In the genomic region with DNA sequence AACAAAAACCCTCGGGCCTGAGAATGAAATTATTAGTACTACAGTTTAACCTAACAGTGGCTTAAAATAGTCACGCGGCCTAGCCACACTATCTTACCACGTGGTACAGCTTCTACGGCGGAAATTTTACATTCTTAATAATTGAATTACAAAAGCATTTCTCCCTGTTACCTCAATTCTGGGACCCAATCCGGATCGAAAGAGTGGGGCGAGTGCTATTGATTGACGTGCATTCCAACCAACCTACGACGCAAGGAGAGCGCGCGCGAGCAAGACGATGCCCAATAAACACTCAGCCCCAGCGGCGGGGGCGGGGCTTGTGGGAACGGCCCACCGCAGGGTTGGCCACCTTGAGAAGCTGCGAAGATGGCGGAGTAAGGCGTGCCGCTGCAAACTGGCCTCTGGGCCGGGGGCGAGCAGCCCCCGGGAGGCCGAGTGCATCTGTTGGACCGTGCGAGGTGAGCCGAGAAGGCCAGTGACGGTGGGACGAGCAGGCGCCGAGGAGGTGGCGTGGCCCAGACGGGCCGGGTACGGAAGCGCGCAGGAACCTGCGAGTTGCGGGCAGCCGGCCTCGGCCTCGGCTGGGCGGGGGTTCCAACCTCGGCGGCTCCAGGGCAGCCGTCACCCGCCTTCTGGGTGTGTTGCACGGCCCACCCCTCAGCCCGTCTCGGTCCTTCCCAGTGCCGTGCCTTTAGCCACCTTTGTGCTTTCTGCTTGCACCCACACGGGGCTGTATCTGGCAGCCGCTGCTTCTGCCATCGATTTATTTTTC, we compare ENCODE assay signal across 1 cellular context.
TF ChIP-seq lines count a peak whose summit lies in the region.

No MANE protein-coding gene starts in this region.

TF ChIP-seq in GM12878, 131 proteins besides CTCF, POLR2A, EP300 and RAD21 (continues in another document):
- TF ChIP-seq GATAD2B (conservative IDR thresholded peaks at IDR 0.05; ENCODE audit: low read depth) (peak; percentile 92), SREBF1 (IDR thresholded peaks at IDR 0.05; ENCODE audit: low read length) (no peak), TCF3 (IDR thresholded peaks at IDR 0.05; ENCODE audit: borderline replicate concordance, insufficient read depth, low read depth, low read length) (no peak), NR2F1 (conservative IDR thresholded peaks at IDR 0.05) (0 out of 2 replicates have a peak, but pooled peaks have one; percentile 20), SMAD5 (IDR thresholded peaks at IDR 0.05; ENCODE audit: low read depth) (peak; percentile 62; the same call in 1 of the 2 replicates), BCL11A (IDR thresholded peaks at IDR 0.05; ENCODE audit: low read depth, low read length) (0 out of 2 replicates have a peak, but pooled peaks have one; percentile 36), MYC (IDR thresholded peaks at IDR 0.05; ENCODE audit: insufficient read depth, insufficient read length, insufficient replicate concordance, low read length, severe bottlenecking) (peak; percentile 52), CHD4 (IDR thresholded peaks at IDR 0.05) (no peak), KAT2A (conservative IDR thresholded peaks at IDR 0.05; ENCODE audit: control insufficient read depth, low read depth, low read length) (no peak), POLR2AphosphoS5 (IDR thresholded peaks at IDR 0.05; ENCODE audit: low read length) (peak; percentile 92), SUPT20H (IDR thresholded peaks at IDR 0.05; ENCODE audit: borderline replicate concordance, control insufficient read depth, low read depth, low read length) (no peak), CREM (IDR thresholded peaks at IDR 0.05; ENCODE audit: low read depth) (peak; percentile 72), CBFB (IDR thresholded peaks at IDR 0.05; ENCODE audit: low read depth) (peak; percentile 87; the same call in 1 of the 2 replicates), ZNF217 (IDR thresholded peaks at IDR 0.05) (no peak), PML (IDR thresholded peaks at IDR 0.05; ENCODE audit: low read length) (0 out of 2 replicates have a peak, but pooled peaks have one; percentile 69), RB1 (IDR thresholded peaks at IDR 0.05; ENCODE audit: borderline replicate concordance) (peak; percentile 96), MXI1 (IDR thresholded peaks at IDR 0.05; ENCODE audit: low read depth, low read length) (0 out of 2 replicates have a peak, but pooled peaks have one; percentile 24), TAF1 (IDR thresholded peaks at IDR 0.05; ENCODE audit: borderline replicate concordance, low read depth, low read length) (peak; percentile 96), ESRRA (IDR thresholded peaks at IDR 0.05; ENCODE audit: low read length) (no peak), FOS (IDR thresholded peaks at IDR 0.05; ENCODE audit: borderline replicate concordance, extremely low read depth, insufficient read length) (peak; percentile 92), ZNF207 (IDR thresholded peaks at IDR 0.05; ENCODE audit: borderline replicate concordance) (0 out of 2 replicates have a peak, but pooled peaks have one; percentile 29), RFX5 (IDR thresholded peaks at IDR 0.05; ENCODE audit: low read depth, low read length) (no peak), BRCA1 (IDR thresholded peaks at IDR 0.05; ENCODE audit: low read depth, low read length) (no peak), SMAD1 (IDR thresholded peaks at IDR 0.05; ENCODE audit: low read depth, partially characterized antibody) (peak; percentile 59), PAX5 (IDR thresholded peaks at IDR 0.05; ENCODE audit: borderline replicate concordance, low read depth, low read length) (0 out of 2 replicates have a peak, but pooled peaks have one; percentile 37), CREB1 (IDR thresholded peaks at IDR 0.05; ENCODE audit: low read depth) (peak; percentile 92), SMARCA5 (IDR thresholded peaks at IDR 0.05) (0 out of 2 replicates have a peak, but pooled peaks have one; percentile 27), HCFC1 (IDR thresholded peaks at IDR 0.05; ENCODE audit: low read length) (peak; percentile 44), RAD51 (IDR thresholded peaks at IDR 0.05) (peak; percentile 99)
- TF ChIP-seq, protein P1, sequence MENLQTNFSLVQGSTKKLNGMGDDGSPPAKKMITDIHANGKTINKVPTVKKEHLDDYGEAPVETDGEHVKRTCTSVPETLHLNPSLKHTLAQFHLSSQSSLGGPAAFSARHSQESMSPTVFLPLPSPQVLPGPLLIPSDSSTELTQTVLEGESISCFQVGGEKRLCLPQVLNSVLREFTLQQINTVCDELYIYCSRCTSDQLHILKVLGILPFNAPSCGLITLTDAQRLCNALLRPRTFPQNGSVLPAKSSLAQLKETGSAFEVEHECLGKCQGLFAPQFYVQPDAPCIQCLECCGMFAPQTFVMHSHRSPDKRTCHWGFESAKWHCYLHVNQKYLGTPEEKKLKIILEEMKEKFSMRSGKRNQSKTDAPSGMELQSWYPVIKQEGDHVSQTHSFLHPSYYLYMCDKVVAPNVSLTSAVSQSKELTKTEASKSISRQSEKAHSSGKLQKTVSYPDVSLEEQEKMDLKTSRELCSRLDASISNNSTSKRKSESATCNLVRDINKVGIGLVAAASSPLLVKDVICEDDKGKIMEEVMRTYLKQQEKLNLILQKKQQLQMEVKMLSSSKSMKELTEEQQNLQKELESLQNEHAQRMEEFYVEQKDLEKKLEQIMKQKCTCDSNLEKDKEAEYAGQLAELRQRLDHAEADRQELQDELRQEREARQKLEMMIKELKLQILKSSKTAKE (IDR thresholded peaks at IDR 0.05; ENCODE audit: low read depth, poor library complexity, severe bottlenecking) = peak; percentile 67
- TF ChIP-seq, protein P2, sequence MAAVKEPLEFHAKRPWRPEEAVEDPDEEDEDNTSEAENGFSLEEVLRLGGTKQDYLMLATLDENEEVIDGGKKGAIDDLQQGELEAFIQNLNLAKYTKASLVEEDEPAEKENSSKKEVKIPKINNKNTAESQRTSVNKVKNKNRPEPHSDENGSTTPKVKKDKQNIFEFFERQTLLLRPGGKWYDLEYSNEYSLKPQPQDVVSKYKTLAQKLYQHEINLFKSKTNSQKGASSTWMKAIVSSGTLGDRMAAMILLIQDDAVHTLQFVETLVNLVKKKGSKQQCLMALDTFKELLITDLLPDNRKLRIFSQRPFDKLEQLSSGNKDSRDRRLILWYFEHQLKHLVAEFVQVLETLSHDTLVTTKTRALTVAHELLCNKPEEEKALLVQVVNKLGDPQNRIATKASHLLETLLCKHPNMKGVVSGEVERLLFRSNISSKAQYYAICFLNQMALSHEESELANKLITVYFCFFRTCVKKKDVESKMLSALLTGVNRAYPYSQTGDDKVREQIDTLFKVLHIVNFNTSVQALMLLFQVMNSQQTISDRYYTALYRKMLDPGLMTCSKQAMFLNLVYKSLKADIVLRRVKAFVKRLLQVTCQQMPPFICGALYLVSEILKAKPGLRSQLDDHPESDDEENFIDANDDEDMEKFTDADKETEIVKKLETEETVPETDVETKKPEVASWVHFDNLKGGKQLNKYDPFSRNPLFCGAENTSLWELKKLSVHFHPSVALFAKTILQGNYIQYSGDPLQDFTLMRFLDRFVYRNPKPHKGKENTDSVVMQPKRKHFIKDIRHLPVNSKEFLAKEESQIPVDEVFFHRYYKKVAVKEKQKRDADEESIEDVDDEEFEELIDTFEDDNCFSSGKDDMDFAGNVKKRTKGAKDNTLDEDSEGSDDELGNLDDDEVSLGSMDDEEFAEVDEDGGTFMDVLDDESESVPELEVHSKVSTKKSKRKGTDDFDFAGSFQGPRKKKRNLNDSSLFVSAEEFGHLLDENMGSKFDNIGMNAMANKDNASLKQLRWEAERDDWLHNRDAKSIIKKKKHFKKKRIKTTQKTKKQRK (IDR thresholded peaks at IDR 0.05; ENCODE audit: low read depth, low read length) = peak; percentile 76
- TF ChIP-seq, protein P3, sequence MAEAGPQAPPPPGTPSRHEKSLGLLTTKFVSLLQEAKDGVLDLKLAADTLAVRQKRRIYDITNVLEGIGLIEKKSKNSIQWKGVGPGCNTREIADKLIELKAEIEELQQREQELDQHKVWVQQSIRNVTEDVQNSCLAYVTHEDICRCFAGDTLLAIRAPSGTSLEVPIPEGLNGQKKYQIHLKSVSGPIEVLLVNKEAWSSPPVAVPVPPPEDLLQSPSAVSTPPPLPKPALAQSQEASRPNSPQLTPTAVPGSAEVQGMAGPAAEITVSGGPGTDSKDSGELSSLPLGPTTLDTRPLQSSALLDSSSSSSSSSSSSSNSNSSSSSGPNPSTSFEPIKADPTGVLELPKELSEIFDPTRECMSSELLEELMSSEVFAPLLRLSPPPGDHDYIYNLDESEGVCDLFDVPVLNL (IDR thresholded peaks at IDR 0.05; ENCODE audit: low read depth, low read length) = peak; percentile 82
- TF ChIP-seq, protein P4, sequence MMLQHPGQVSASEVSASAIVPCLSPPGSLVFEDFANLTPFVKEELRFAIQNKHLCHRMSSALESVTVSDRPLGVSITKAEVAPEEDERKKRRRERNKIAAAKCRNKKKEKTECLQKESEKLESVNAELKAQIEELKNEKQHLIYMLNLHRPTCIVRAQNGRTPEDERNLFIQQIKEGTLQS (IDR thresholded peaks at IDR 0.05; ENCODE audit: borderline replicate concordance, extremely low read depth, low read depth, low read length) = peak; percentile 54; the same call in 1 of the 2 replicates
- TF ChIP-seq, protein P5, sequence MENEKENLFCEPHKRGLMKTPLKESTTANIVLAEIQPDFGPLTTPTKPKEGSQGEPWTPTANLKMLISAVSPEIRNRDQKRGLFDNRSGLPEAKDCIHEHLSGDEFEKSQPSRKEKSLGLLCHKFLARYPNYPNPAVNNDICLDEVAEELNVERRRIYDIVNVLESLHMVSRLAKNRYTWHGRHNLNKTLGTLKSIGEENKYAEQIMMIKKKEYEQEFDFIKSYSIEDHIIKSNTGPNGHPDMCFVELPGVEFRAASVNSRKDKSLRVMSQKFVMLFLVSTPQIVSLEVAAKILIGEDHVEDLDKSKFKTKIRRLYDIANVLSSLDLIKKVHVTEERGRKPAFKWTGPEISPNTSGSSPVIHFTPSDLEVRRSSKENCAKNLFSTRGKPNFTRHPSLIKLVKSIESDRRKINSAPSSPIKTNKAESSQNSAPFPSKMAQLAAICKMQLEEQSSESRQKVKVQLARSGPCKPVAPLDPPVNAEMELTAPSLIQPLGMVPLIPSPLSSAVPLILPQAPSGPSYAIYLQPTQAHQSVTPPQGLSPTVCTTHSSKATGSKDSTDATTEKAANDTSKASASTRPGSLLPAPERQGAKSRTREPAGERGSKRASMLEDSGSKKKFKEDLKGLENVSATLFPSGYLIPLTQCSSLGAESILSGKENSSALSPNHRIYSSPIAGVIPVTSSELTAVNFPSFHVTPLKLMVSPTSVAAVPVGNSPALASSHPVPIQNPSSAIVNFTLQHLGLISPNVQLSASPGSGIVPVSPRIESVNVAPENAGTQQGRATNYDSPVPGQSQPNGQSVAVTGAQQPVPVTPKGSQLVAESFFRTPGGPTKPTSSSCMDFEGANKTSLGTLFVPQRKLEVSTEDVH (IDR thresholded peaks at IDR 0.05; ENCODE audit: low read depth, partially characterized antibody) = peak; percentile 82
- TF ChIP-seq, protein P6, sequence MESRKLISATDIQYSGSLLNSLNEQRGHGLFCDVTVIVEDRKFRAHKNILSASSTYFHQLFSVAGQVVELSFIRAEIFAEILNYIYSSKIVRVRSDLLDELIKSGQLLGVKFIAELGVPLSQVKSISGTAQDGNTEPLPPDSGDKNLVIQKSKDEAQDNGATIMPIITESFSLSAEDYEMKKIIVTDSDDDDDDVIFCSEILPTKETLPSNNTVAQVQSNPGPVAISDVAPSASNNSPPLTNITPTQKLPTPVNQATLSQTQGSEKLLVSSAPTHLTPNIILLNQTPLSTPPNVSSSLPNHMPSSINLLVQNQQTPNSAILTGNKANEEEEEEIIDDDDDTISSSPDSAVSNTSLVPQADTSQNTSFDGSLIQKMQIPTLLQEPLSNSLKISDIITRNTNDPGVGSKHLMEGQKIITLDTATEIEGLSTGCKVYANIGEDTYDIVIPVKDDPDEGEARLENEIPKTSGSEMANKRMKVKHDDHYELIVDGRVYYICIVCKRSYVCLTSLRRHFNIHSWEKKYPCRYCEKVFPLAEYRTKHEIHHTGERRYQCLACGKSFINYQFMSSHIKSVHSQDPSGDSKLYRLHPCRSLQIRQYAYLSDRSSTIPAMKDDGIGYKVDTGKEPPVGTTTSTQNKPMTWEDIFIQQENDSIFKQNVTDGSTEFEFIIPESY (IDR thresholded peaks at IDR 0.05) = no peak
- TF ChIP-seq, protein P7, sequence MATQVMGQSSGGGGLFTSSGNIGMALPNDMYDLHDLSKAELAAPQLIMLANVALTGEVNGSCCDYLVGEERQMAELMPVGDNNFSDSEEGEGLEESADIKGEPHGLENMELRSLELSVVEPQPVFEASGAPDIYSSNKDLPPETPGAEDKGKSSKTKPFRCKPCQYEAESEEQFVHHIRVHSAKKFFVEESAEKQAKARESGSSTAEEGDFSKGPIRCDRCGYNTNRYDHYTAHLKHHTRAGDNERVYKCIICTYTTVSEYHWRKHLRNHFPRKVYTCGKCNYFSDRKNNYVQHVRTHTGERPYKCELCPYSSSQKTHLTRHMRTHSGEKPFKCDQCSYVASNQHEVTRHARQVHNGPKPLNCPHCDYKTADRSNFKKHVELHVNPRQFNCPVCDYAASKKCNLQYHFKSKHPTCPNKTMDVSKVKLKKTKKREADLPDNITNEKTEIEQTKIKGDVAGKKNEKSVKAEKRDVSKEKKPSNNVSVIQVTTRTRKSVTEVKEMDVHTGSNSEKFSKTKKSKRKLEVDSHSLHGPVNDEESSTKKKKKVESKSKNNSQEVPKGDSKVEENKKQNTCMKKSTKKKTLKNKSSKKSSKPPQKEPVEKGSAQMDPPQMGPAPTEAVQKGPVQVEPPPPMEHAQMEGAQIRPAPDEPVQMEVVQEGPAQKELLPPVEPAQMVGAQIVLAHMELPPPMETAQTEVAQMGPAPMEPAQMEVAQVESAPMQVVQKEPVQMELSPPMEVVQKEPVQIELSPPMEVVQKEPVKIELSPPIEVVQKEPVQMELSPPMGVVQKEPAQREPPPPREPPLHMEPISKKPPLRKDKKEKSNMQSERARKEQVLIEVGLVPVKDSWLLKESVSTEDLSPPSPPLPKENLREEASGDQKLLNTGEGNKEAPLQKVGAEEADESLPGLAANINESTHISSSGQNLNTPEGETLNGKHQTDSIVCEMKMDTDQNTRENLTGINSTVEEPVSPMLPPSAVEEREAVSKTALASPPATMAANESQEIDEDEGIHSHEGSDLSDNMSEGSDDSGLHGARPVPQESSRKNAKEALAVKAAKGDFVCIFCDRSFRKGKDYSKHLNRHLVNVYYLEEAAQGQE (IDR thresholded peaks at IDR 0.05; ENCODE audit: low read depth, low read length) = peak; percentile 45; the same call in 1 of the 2 replicates
- TF ChIP-seq, protein P8, sequence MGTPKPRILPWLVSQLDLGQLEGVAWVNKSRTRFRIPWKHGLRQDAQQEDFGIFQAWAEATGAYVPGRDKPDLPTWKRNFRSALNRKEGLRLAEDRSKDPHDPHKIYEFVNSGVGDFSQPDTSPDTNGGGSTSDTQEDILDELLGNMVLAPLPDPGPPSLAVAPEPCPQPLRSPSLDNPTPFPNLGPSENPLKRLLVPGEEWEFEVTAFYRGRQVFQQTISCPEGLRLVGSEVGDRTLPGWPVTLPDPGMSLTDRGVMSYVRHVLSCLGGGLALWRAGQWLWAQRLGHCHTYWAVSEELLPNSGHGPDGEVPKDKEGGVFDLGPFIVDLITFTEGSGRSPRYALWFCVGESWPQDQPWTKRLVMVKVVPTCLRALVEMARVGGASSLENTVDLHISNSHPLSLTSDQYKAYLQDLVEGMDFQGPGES (IDR thresholded peaks at IDR 0.05) = peak; percentile 97
